In genomic region chr6:24666097-24666615, GRCh38 we compare ENCODE assay signal across 8 cellular contexts. TPM values are rescaled to one million over a fixed set of nuclear protein-coding genes. Genes with fewer than 3 reads are reported as not detected.
A peak's percentile ranks its signal among the peaks of the same experiment; 100 is the strongest.
DNase-seq lines count a peak whose midpoint lies in the region; ATAC-seq and TF ChIP-seq lines count a peak whose summit lies in the region.

No MANE protein-coding gene starts in this region.

- peak overlapping the region; percentile 97 for H3K4me3 Mint-ChIP-seq in activated naive CD8-positive, alpha-beta T cell treated with anti-CD3 and anti-CD28 coated beads, Interleukin-2, amount 10 ng/mL, durations not matched to agents 7 days and 5 days

- DNase-seq in NCI-H2171 treated with DMSO at 0.1 percent for 48 hours (lab: John Stamatoyannopoulos, UW) (peak; percentile 76), NCI-H2171 (lab: John Stamatoyannopoulos, UW) (no peak), NCI-H2227 (lab: John Stamatoyannopoulos, UW; ENCODE audit: unreplicated experiment) (peak; percentile 72), left ventricle myocardium superior (peak; percentile 52), psoas muscle (peak; percentile 27 to 65), medulla oblongata (ENCODE audit: extremely low spot score) (no peak)
- DNase-seq in activated naive CD8-positive, alpha-beta T cell treated with anti-CD3 and anti-CD28 coated beads, Interleukin-2, amount 10 ng/mL, durations not matched to agents 7 days and 5 days: no peak

- peak overlapping the region; percentile 97 for H3K27ac Mint-ChIP-seq in activated naive CD8-positive, alpha-beta T cell treated with anti-CD3 and anti-CD28 coated beads, Interleukin-2, amount 10 ng/mL, durations not matched to agents 7 days and 5 days

- TF ChIP-seq CTCF in psoas muscle (IDR thresholded peaks at IDR 0.05): no peak

- H3K36me3 Mint-ChIP-seq in activated naive CD8-positive, alpha-beta T cell treated with anti-CD3 and anti-CD28 coated beads, Interleukin-2, amount 10 ng/mL, durations not matched to agents 7 days and 5 days: peaks cover 37% of the 10 kb centered on the region

- POLR2A ChIA-PET in activated naive CD8-positive, alpha-beta T cell treated with anti-CD3 and anti-CD28 coated beads, Interleukin-2, amount 10 ng/mL, durations not matched to agents 7 days and 5 days (lab: Charles Lee): interaction anchor here (0.6 to 3.1 kb wide), 13 partner anchors 11 to 172 kb away, joined by 3 to 18 read pairs (median 4); partner anchors contain the start of genes ALDH5A1, C6orf62, GMNN and KIAA0319

- H3K4me3 ChIP-seq in psoas muscle: peak overlapping the region; percentile 94

- H3K9me3 ChIP-seq in psoas muscle: no peaks in the 10 kb centered on the region

- WGBS in psoas muscle, 3 donors: 0 to 1% (median 1%) methylated on average over 26 of the region's 26 CpGs

- peak; percentile 30 for ATAC-seq in HG02610 (IDR thresholded peaks at IDR 0.05; ENCODE audit: unreplicated experiment)
- peak; percentile 39 for ATAC-seq in activated naive CD8-positive, alpha-beta T cell treated with anti-CD3 and anti-CD28 coated beads, Interleukin-2, amount 10 ng/mL, durations not matched to agents 7 days and 5 days (ENCODE audit: low read depth)
- peak; percentile 40 for ATAC-seq in left ventricle myocardium superior
- peak; percentile 4 to 41 (median 20) for ATAC-seq in psoas muscle

- intact Hi-C loops in left ventricle myocardium superior (cut with micrococcal nuclease): no loop called here
- intact Hi-C loops in psoas muscle (cut with DNase I): loop anchor here (5.0 kb wide), 2 partner anchors 36 to 56 kb away; no protein-coding TSS in a partner anchor

- H3K4me1 Mint-ChIP-seq in activated naive CD8-positive, alpha-beta T cell treated with anti-CD3 and anti-CD28 coated beads, Interleukin-2, amount 10 ng/mL, durations not matched to agents 7 days and 5 days: peaks cover 38% of the 10 kb centered on the region

- peaks cover 0 to 34% of the 10 kb centered on the region in 2 donors for H3K36me3 ChIP-seq in psoas muscle (ENCODE audit: insufficient read depth in 1 of 2, low read depth in 1 of 2)

- peaks cover 7% of the 10 kb centered on the region for H3K9me3 Mint-ChIP-seq in activated naive CD8-positive, alpha-beta T cell treated with anti-CD3 and anti-CD28 coated beads, Interleukin-2, amount 10 ng/mL, durations not matched to agents 7 days and 5 days

- peak overlapping the region; percentile 92 for H3K27ac ChIP-seq in psoas muscle

- peaks cover 33% of the 10 kb centered on the region for H3K4me1 ChIP-seq in psoas muscle

- H3K27me3 ChIP-seq in psoas muscle (ENCODE audit: insufficient read depth in 3 of 3, low read length in 2 of 3): no peaks in the 10 kb centered on the region

- no peaks in the 10 kb centered on the region for H3K27me3 Mint-ChIP-seq in activated naive CD8-positive, alpha-beta T cell treated with anti-CD3 and anti-CD28 coated beads, Interleukin-2, amount 10 ng/mL, durations not matched to agents 7 days and 5 days

RNA-seq across cellular contexts. Expression of gene TDP2, which starts 0.5 kb away (rescaled TPM):
- total RNA-seq in activated naive CD8-positive, alpha-beta T cell treated with anti-CD3 and anti-CD28 coated beads, Interleukin-2, amount 10 ng/mL, durations not matched to agents 7 days and 5 days: 10 to 100 TPM; 48.9 to 54.5 TPM
- 24.3 TPM for total RNA-seq in left ventricle myocardium superior
- total RNA-seq in psoas muscle: 10 to 100 TPM; 16.3 to 22.1 (median 19.8) TPM
- 10 to 100 TPM; 19.0 to 56.7 (median 36.9) TPM for polyA plus RNA-seq in psoas muscle

RNA-seq across cellular contexts. Expression of gene ACOT13, which starts 0.7 kb away (rescaled TPM):
- total RNA-seq in activated naive CD8-positive, alpha-beta T cell treated with anti-CD3 and anti-CD28 coated beads, Interleukin-2, amount 10 ng/mL, durations not matched to agents 7 days and 5 days: 10 to 100 TPM; 16.6 to 20.6 TPM
- total RNA-seq in left ventricle myocardium superior (80.0 TPM), psoas muscle (10 to 100 TPM; 36.3 to 50.7 (median 37.6) TPM)
- polyA plus RNA-seq in psoas muscle: 10 to 100 TPM; 25.2 to 44.6 (median 36.7) TPM

RNA-seq across cellular contexts. Expression of gene KIAA0319, which starts 20.2 kb away (rescaled TPM):
- total RNA-seq in activated naive CD8-positive, alpha-beta T cell treated with anti-CD3 and anti-CD28 coated beads, Interleukin-2, amount 10 ng/mL, durations not matched to agents 7 days and 5 days: under 1 TPM in 1 of 2 experiments, not detected in 1; 0.06 TPM
- total RNA-seq in left ventricle myocardium superior (not detected), psoas muscle (under 1 TPM in 3 of 4 donors, not detected in 1; 0.02 to 0.04 (median 0.04) TPM)
- polyA plus RNA-seq in psoas muscle: under 1 TPM in 2 of 3 donors, not detected in 1; 0.01 to 0.06 TPM

RNA-seq across cellular contexts. Expression of gene C6orf62, which starts 52.8 kb away (rescaled TPM):
- 100 to 1,000 TPM; 161 to 166 TPM for total RNA-seq in activated naive CD8-positive, alpha-beta T cell treated with anti-CD3 and anti-CD28 coated beads, Interleukin-2, amount 10 ng/mL, durations not matched to agents 7 days and 5 days
- 41.4 TPM for total RNA-seq in left ventricle myocardium superior
- total RNA-seq in psoas muscle: 10 to 100 TPM; 43.1 to 57.2 (median 47.1) TPM
- 10 to 100 TPM; 23.9 to 54.8 (median 35.6) TPM for polyA plus RNA-seq in psoas muscle

Comparison
In these comparisons a context has a peak if more than half of its experiments do, and no peak if none do; other contexts are left out.
1. DNase-seq: peak in NCI-H2171 treated with DMSO at 0.1 percent for 48 hours (single experiment), NCI-H2227 (single experiment), left ventricle myocardium superior (single experiment) and psoas muscle (2 of 2); none in NCI-H2171 (single experiment), activated naive CD8-positive, alpha-beta T cell treated with anti-CD3 and anti-CD28 coated beads, Interleukin-2, amount 10 ng/mL, durations not matched to agents 7 days and 5 days (single experiment) and medulla oblongata (single experiment).
2. Peak in every context shown above with its lines, with median percentiles within 50 percentile points of each other: ATAC-seq.